8 cellular contexts compared by ENCODE assay signal in the genomic region with DNA sequence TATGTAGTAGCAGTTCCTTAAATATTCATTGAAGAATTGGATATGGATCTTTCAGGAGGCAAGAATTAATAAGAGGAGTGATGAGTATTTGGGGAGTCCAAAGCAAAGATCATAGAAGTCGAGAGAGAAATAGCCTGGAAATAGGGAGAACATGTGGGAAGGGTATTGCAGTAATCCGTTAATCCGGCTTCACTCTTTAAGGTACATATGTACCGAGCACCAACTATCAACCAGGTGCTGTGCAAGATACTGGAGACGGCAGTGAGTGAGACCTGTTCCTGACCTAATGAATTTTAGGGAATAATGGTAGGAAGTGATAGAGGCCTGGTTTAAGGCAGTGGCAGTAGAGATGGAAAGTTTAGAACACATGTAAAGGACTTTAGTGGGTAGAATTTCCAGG.
DNase-seq lines count a peak whose midpoint lies in the region; ATAC-seq and TF ChIP-seq lines count a peak whose summit lies in the region.

No MANE protein-coding gene starts in this region.

- peak overlapping the region in 17 of 21 experiments; percentile 92 to 100 (median 98) for H3K27ac ChIP-seq in skin epidermis

- H3K36me3 ChIP-seq in HAP-1 (replicated peaks) = peaks cover 35% of the 10 kb centered on the region

- H3K4me3 ChIP-seq in HAP-1 (peak overlapping the region; percentile 99), WI38 (ENCODE audit: low read depth, low read length) (peak overlapping the region; percentile 94), foreskin fibroblast (ENCODE audit: low read depth in 1 of 2, low read length in 2 of 2) (peak overlapping the region; percentile 54 to 98), skin epidermis (peak overlapping the region; percentile 66 to 99 (median 89))

- H3K4me1 ChIP-seq in HAP-1 = peaks cover 16% of the 10 kb centered on the region

- no peaks in the 10 kb centered on the region for H3K27me3 ChIP-seq in HAP-1 (ENCODE audit: low read depth)

- in situ Hi-C loops in HAP-1 (cut with MboI; ENCODE audit: low sequenced_read_pairs) = no loop called here

- TF ChIP-seq CTCF in WI38 (IDR thresholded peaks at IDR 0.05; ENCODE audit: low read depth, low read length) = no peak
- no peak for TF ChIP-seq CTCF in foreskin fibroblast (IDR thresholded peaks at IDR 0.05; ENCODE audit: low read depth, low read length)

- ATAC-seq in GM21423 (IDR thresholded peaks at IDR 0.05; ENCODE audit: unreplicated experiment) (no peak), HG03521 (IDR thresholded peaks at IDR 0.05; ENCODE audit: unreplicated experiment) (no peak), GM21447 (IDR thresholded peaks at IDR 0.05; ENCODE audit: unreplicated experiment) (no peak)

- DNase-seq in HAP-1 (ENCODE audit: low spot score in 2 of 2) (no peak), foreskin fibroblast (no peak), NCI-H345 treated with DMSO at 0.1 percent for 48 hours (lab: John Stamatoyannopoulos, UW; ENCODE audit: unreplicated experiment) (no peak)

- H3K9me3 ChIP-seq in HAP-1 = no peaks in the 10 kb centered on the region
